8 cellular contexts compared by ENCODE assay signal in the genomic region with DNA sequence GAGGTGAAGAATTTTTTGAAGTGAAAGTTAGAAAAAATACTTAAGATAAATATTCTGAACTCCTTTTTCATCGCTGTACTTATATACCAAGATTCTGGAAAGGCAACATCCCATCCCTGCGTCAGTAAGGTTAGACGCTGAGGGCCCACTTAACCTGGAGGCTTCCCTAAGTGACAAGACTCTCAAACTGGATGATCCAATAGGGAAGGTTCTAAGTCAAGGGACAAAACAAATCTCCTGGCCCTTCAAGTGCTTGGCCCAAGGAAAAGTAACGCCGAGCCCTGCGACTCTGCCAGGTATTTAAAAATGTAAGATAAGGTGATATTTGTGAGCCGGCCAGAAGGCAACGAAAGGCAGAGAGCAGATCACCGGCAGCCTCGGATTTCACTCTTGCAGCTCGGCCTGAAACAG. TPM values are rescaled to one million over a fixed set of nuclear protein-coding genes. Genes with fewer than 3 reads are reported as not detected.
DNase-seq lines count a peak whose midpoint lies in the region; ATAC-seq, FAIRE-seq and TF ChIP-seq lines count a peak whose summit lies in the region.

No MANE protein-coding gene starts in this region.

- no peaks in the 10 kb centered on the region for H3K9me3 Mint-ChIP-seq in brain

- no peaks in the 10 kb centered on the region for H3K9me3 ChIP-seq in lung (ENCODE audit: control insufficient read depth in 2 of 2, insufficient read depth in 1 of 2, low read length in 1 of 2)
- no peaks in the 10 kb centered on the region for H3K9me3 ChIP-seq in vagina

- peaks cover 42% of the 10 kb centered on the region for H3K4me1 Mint-ChIP-seq in brain

- no peak for TF ChIP-seq POLR2A in vagina (IDR thresholded peaks at IDR 0.05)

- DNase-seq in Right ventricle myocardium superior (no peak), left cardiac atrium (no peak), lung (ENCODE audit: low spot score) (no peak), vagina (ENCODE audit: extremely low spot score in 2 of 2) (no peak), frontal cortex (ENCODE audit: low spot score in 2 of 2) (no peak), inferior parietal cortex (ENCODE audit: extremely low spot score) (no peak)

- TF ChIP-seq CTCF in brain (conservative IDR thresholded peaks at IDR 0.05): no peak
- TF ChIP-seq CTCF in lung (IDR thresholded peaks at IDR 0.05; ENCODE audit: control extremely low read depth, extremely low read depth): no peak
- TF ChIP-seq CTCF in vagina (IDR thresholded peaks at IDR 0.05): no peak

- ATAC-seq in Right ventricle myocardium superior (ENCODE audit: poor library complexity) (peak; percentile 4), left cardiac atrium (no peak), lung (ENCODE audit: insufficient read depth, low FRiP score) (peak; percentile 4), GM18907 (IDR thresholded peaks at IDR 0.05; ENCODE audit: unreplicated experiment) (no peak)

- peak overlapping the region; percentile 93 to 98 (median 96) for H3K27ac Mint-ChIP-seq in brain

- no peaks in the 10 kb centered on the region for H3K36me3 ChIP-seq in lung (ENCODE audit: control insufficient read depth in 2 of 2, insufficient read depth in 2 of 2, low read length in 2 of 2)
- no peaks in the 10 kb centered on the region for H3K36me3 ChIP-seq in vagina

- H3K27ac ChIP-seq in lung (ENCODE audit: low read depth in 1 of 2, low read length in 1 of 2): peak overlapping the region; percentile 76 to 96
- peak overlapping the region; percentile 87 for H3K27ac ChIP-seq in vagina

- peaks cover 9% of the 10 kb centered on the region for H3K36me3 Mint-ChIP-seq in brain

- H3K4me3 Mint-ChIP-seq in brain: peak overlapping the region; percentile 87 to 99 (median 94)

- 21 to 26% methylated on average over 11 of the region's 11 CpGs for WGBS in lung, 2 donors

- no peaks in the 10 kb centered on the region for H3K27me3 ChIP-seq in lung (ENCODE audit: control insufficient read depth, insufficient read depth)
- no peaks in the 10 kb centered on the region for H3K27me3 ChIP-seq in vagina

- intact Hi-C loops in Right ventricle myocardium superior (cut with DNase I) (loop anchor here (10.0 kb wide), 1 partner anchor 111 kb away; no protein-coding TSS in a partner anchor), left cardiac atrium (cut with DNase I) (loop anchor here in 1 of 2 donors (5.0 kb wide), 1 partner anchor 109 kb away; no protein-coding TSS in a partner anchor), vagina (cut with DNase I) (no loop called here)

- peaks cover 13% of the 10 kb centered on the region for H3K27me3 Mint-ChIP-seq in brain

- H3K4me1 ChIP-seq in lung (ENCODE audit: control insufficient read depth in 2 of 2, insufficient read depth in 2 of 2, low read length in 2 of 2) (peaks cover 9 to 17% of the 10 kb centered on the region in 2 donors), vagina (peaks cover 53% of the 10 kb centered on the region)

- H3K4me3 ChIP-seq in lung (peak overlapping the region; percentile 72), vagina (peak overlapping the region; percentile 75 to 79)

- FAIRE-seq in frontal cortex (lab: Jason Lieb, UNC): no peak

RNA-seq across cellular contexts. Expression of gene STK39, which starts 1.3 kb away (rescaled TPM):
- total RNA-seq in Right ventricle myocardium superior (16.9 TPM), left cardiac atrium (10 to 100 TPM; 12.3 to 14.1 TPM), lung (10 to 100 TPM; 13.8 to 18.7 TPM), vagina (15.5 TPM), frontal cortex (46.1 TPM)
- polyA plus RNA-seq in brain (ENCODE audit: insufficient read depth, low read depth, low replicate concordance) (36.1 TPM), lung (1 to 10 TPM; 8.5 to 8.6 TPM)

Comparison
In these comparisons a context has a peak if more than half of its experiments do, and no peak if none do; other contexts are left out.
1. ATAC-seq: peak in Right ventricle myocardium superior (single experiment) and lung (single experiment); none in left cardiac atrium (0 of 2) and GM18907 (single experiment).